In the genomic region with DNA sequence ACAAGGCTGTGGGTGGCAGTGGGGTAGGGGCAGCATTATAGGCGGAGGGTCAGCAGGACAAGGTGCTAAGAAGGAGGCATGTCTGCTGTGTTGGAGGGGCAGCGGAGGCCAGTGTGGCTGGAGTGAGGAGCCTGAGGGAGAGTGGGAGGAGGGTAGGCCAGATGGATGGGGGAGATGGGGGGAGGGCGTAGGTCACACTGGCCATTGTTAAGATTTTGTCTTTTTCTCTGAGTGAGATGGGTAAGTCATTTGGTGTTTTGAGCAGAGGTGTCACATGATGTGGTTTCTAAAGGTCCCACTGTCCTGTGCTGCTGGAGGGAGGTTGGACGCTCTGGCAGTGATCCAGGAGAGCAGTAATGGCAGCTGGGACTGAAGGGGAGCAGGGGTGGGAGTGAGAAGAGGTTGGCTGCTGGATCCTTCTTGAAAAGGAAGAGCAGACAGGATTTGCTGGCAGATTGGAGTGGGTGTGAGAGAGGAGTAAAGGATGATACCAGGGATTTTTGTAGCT, we compare ENCODE assay signal across 9 cellular contexts. TPM values are rescaled to one million over a fixed set of nuclear protein-coding genes. Genes with fewer than 3 reads are reported as not detected.
DNase-seq lines count a peak whose midpoint lies in the region; ATAC-seq and TF ChIP-seq lines count a peak whose summit lies in the region.
"Had no signal": no experiment of that assay in that cellular context is flagged by ENCODE, and none has a peak within 500 bp of the region (broad histone marks: within the 10 kb centered on the region; RNA-seq: fewer than 3 reads in every experiment).

No MANE protein-coding gene starts in this region.

- no peak for TF ChIP-seq POLR2A in gastrocnemius medialis (IDR thresholded peaks at IDR 0.05)

- intact Hi-C loops in gastrocnemius medialis (cut with DNase I; ENCODE audit: low total_unique reads): no loop called here
- intact Hi-C loops in colonic mucosa (cut with DNase I): no loop called here

- H3K36me3 ChIP-seq in gastrocnemius medialis: no peaks in the 10 kb centered on the region
- H3K36me3 ChIP-seq in colonic mucosa: no peaks in the 10 kb centered on the region
- H3K36me3 ChIP-seq: neutrophil had no signal

- no peak for ATAC-seq in activated CD8-positive, alpha-beta memory T cell treated with anti-CD3 and anti-CD28 coated beads, Interleukin-2, amount 10 ng/mL, durations not matched to agents 7 days and 5 days
- ATAC-seq in gastrocnemius medialis: peak in 1 of 2 donors; percentile 28
- ATAC-seq in HG03045 (IDR thresholded peaks at IDR 0.05; ENCODE audit: unreplicated experiment): no peak

- H3K27me3 ChIP-seq in gastrocnemius medialis: no peaks in the 10 kb centered on the region
- no peaks in the 10 kb centered on the region for H3K27me3 ChIP-seq in colonic mucosa
- H3K27me3 ChIP-seq: neutrophil had no signal

- DNase-seq in activated CD8-positive, alpha-beta memory T cell treated with anti-CD3 and anti-CD28 coated beads, Interleukin-2, amount 10 ng/mL, durations not matched to agents 7 days and 5 days: no peak
- no peak for DNase-seq in activated CD8-positive, alpha-beta memory T cell treated with anti-CD3 and anti-CD28 coated beads, Interleukin-2, amount 50 U/mL, for 4 hours
- peak; percentile 75 to 79 for DNase-seq in SHP77 (lab: John Stamatoyannopoulos, UW)
- no peak for DNase-seq in glutamatergic neuron
- DNase-seq in gastrocnemius medialis: no peak
- no peak for DNase-seq in colonic mucosa
- no peak for DNase-seq in GM19238 (ENCODE audit: insufficient read length, low spot score)

- H3K36me3 Mint-ChIP-seq in activated CD8-positive, alpha-beta memory T cell treated with anti-CD3 and anti-CD28 coated beads, Interleukin-2, amount 10 ng/mL, durations not matched to agents 7 days and 5 days: peaks cover 56% of the 10 kb centered on the region
- peaks cover 15% of the 10 kb centered on the region for H3K36me3 Mint-ChIP-seq in glutamatergic neuron (ENCODE audit: unreplicated experiment)

- H3K4me3 Mint-ChIP-seq in activated CD8-positive, alpha-beta memory T cell treated with anti-CD3 and anti-CD28 coated beads, Interleukin-2, amount 10 ng/mL, durations not matched to agents 7 days and 5 days: peak overlapping the region; percentile 18
- peak overlapping the region; percentile 66 for H3K4me3 Mint-ChIP-seq in glutamatergic neuron (ENCODE audit: unreplicated experiment)

- no peak overlapping the region for H3K4me3 ChIP-seq in gastrocnemius medialis
- H3K4me3 ChIP-seq in colonic mucosa: no peak overlapping the region

- in situ Hi-C loops in gastrocnemius medialis (cut with MboI; ENCODE audit: low sequenced_read_pairs in 4 of 4): loop anchor here in 2 of 4 donors (25.0 kb wide), 1 partner anchor 117 kb away; no protein-coding TSS in a partner anchor

- H3K9me3 Mint-ChIP-seq in activated CD8-positive, alpha-beta memory T cell treated with anti-CD3 and anti-CD28 coated beads, Interleukin-2, amount 10 ng/mL, durations not matched to agents 7 days and 5 days (ENCODE audit: low read depth): peaks cover 2% of the 10 kb centered on the region
- H3K9me3 Mint-ChIP-seq in glutamatergic neuron (ENCODE audit: unreplicated experiment): peaks cover 8% of the 10 kb centered on the region

- no peak overlapping the region for H3K9ac ChIP-seq in colonic mucosa (ENCODE audit: low read depth in 2 of 2, low read length in 2 of 2)

- H3K4me1 ChIP-seq in gastrocnemius medialis (peaks cover 72 to 80% of the 10 kb centered on the region in 2 donors), colonic mucosa (peaks cover 18% of the 10 kb centered on the region)

- H3K27ac ChIP-seq in gastrocnemius medialis (peak overlapping the region; percentile 4 to 47 (median 34)), colonic mucosa (no peak overlapping the region)

- no peaks in the 10 kb centered on the region for H3K9me3 ChIP-seq in gastrocnemius medialis
- H3K9me3 ChIP-seq in colonic mucosa: no peaks in the 10 kb centered on the region
- H3K9me3 ChIP-seq: neutrophil had no signal

- no peaks in the 10 kb centered on the region for H3K27me3 Mint-ChIP-seq in activated CD8-positive, alpha-beta memory T cell treated with anti-CD3 and anti-CD28 coated beads, Interleukin-2, amount 10 ng/mL, durations not matched to agents 7 days and 5 days
- H3K27me3 Mint-ChIP-seq in glutamatergic neuron (ENCODE audit: unreplicated experiment): peaks cover 2% of the 10 kb centered on the region

- H3K27ac Mint-ChIP-seq in activated CD8-positive, alpha-beta memory T cell treated with anti-CD3 and anti-CD28 coated beads, Interleukin-2, amount 10 ng/mL, durations not matched to agents 7 days and 5 days: peak overlapping the region; percentile 21
- H3K27ac Mint-ChIP-seq in glutamatergic neuron (ENCODE audit: unreplicated experiment): peak overlapping the region; percentile 81

- H3K4me1 Mint-ChIP-seq in activated CD8-positive, alpha-beta memory T cell treated with anti-CD3 and anti-CD28 coated beads, Interleukin-2, amount 10 ng/mL, durations not matched to agents 7 days and 5 days: peaks cover 80% of the 10 kb centered on the region
- peaks cover 39% of the 10 kb centered on the region for H3K4me1 Mint-ChIP-seq in glutamatergic neuron (ENCODE audit: low read depth, unreplicated experiment)

- CTCF ChIA-PET in activated CD8-positive, alpha-beta memory T cell treated with anti-CD3 and anti-CD28 coated beads, Interleukin-2, amount 10 ng/mL, durations not matched to agents 7 days and 5 days (lab: Charles Lee): interaction anchor here (0.7 kb wide), 1 partner anchor 374 kb away, joined by 3 read pairs; no protein-coding TSS in a partner anchor

- TF ChIP-seq CTCF in glutamatergic neuron (IDR thresholded peaks at IDR 0.05; ENCODE audit: partially characterized antibody, unreplicated experiment) (no peak), gastrocnemius medialis (IDR thresholded peaks at IDR 0.05 in 4 of 5, conservative IDR thresholded peaks at IDR 0.05 in 1 of 5) (no peak), colonic mucosa (IDR thresholded peaks at IDR 0.05) (no peak)

RNA-seq across cellular contexts. Expression of a gene that starts 9.8 kb away (rescaled TPM):
- 100 to 1,000 TPM; 116 to 121 TPM for total RNA-seq in activated CD8-positive, alpha-beta memory T cell treated with anti-CD3 and anti-CD28 coated beads, Interleukin-2, amount 10 ng/mL, durations not matched to agents 7 days and 5 days
- total RNA-seq in glutamatergic neuron (ENCODE audit: unreplicated experiment) (312 TPM), gastrocnemius medialis (100 to 1,000 TPM in 3 of 4 donors, 10 to 100 TPM in 1; 77.3 to 196 (median 133) TPM), colonic mucosa (100 to 1,000 TPM in 1 of 2 donors, 10 to 100 TPM in 1; 95.0 to 103 TPM)

Comparison
In these comparisons a context has a peak if more than half of its experiments do, and no peak if none do; other contexts are left out.
1. DNase-seq: peak in SHP77 (2 of 2); none in activated CD8-positive, alpha-beta memory T cell treated with anti-CD3 and anti-CD28 coated beads, Interleukin-2, amount 10 ng/mL, durations not matched to agents 7 days and 5 days (single experiment), activated CD8-positive, alpha-beta memory T cell treated with anti-CD3 and anti-CD28 coated beads, Interleukin-2, amount 50 U/mL, for 4 hours (single experiment), glutamatergic neuron (single experiment), gastrocnemius medialis (0 of 2), colonic mucosa (single experiment) and GM19238 (single experiment).